9 cellular contexts compared by ENCODE assay signal in the genomic region with DNA sequence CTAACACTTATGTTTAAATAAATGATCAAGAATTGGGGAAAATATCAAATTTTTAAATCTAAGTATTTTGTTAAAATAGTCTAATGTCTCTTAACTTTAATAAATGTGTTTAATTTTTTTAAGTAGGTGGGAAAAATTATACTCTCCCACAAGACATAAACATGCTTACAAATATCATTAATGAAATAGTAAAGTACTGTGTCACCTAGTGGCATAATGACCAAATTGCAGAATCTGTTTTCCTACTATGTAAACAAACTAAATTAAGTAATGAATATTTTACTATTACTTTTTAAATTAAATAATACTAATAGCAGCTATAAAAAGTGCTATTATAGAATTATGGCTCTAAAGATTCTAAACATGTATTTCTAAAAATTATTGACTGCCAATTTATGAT. TPM values are rescaled to one million over a fixed set of nuclear protein-coding genes. Genes with fewer than 3 reads are reported as not detected.
A peak's percentile ranks its signal among the peaks of the same experiment; 100 is the strongest.
DNase-seq lines count a peak whose midpoint lies in the region; ATAC-seq and TF ChIP-seq lines count a peak whose summit lies in the region.
"Had no signal": no experiment of that assay in that cellular context is flagged by ENCODE, and none has a peak within 500 bp of the region (broad histone marks: within the 10 kb centered on the region; RNA-seq: fewer than 3 reads in every experiment).

No MANE protein-coding gene starts in this region.

- no peaks in the 10 kb centered on the region for H3K9me3 Mint-ChIP-seq in endothelial cell (ENCODE audit: unreplicated experiment)

- no peaks in the 10 kb centered on the region for H3K27me3 Mint-ChIP-seq in endothelial cell (ENCODE audit: unreplicated experiment)
- H3K27me3 Mint-ChIP-seq: CD4-positive, alpha-beta memory T cell had no signal

- no peak overlapping the region for H3K27ac Mint-ChIP-seq in endothelial cell (ENCODE audit: unreplicated experiment)

- peak; percentile 68 for TF ChIP-seq CTCF in endothelial cell (IDR thresholded peaks at IDR 0.05; ENCODE audit: unreplicated experiment)
- TF ChIP-seq CTCF in stomach (IDR thresholded peaks at IDR 0.05), result peak in 4 of 7 experiments; percentile 13 to 41 (median 34)

- H3K36me3 ChIP-seq in stomach, result peaks cover 0 to 39% (median 25%) of the 10 kb centered on the region in 4 donors

- H3K4me3 ChIP-seq in stomach, result no peak overlapping the region

- no peak overlapping the region for H3K27ac ChIP-seq in stomach

- peaks cover 6% of the 10 kb centered on the region for H3K4me1 Mint-ChIP-seq in endothelial cell (ENCODE audit: unreplicated experiment)

- no peak for TF ChIP-seq POLR2A in stomach (IDR thresholded peaks at IDR 0.05)

- no peak overlapping the region for H3K4me3 Mint-ChIP-seq in endothelial cell (ENCODE audit: unreplicated experiment)
- H3K4me3 Mint-ChIP-seq: CD4-positive, alpha-beta memory T cell had no signal

- H3K4me1 ChIP-seq in stomach, result peaks cover 0 to 23% (median 8%) of the 10 kb centered on the region in 4 donors

- H3K36me3 Mint-ChIP-seq in endothelial cell (ENCODE audit: low read depth, unreplicated experiment), result peaks cover 10% of the 10 kb centered on the region

- intact Hi-C loops in stomach (cut with DNase I; ENCODE audit: low total_unique reads), result no loop called here

- ATAC-seq in GM21576 (IDR thresholded peaks at IDR 0.05; ENCODE audit: unreplicated experiment), result no peak
- ATAC-seq in GM21717 (IDR thresholded peaks at IDR 0.05; ENCODE audit: unreplicated experiment), result no peak

- TF ChIP-seq EP300 in stomach (IDR thresholded peaks at IDR 0.05), result no peak

- H3K27me3 ChIP-seq in stomach, result no peaks in the 10 kb centered on the region

- H3K9me3 ChIP-seq in stomach, result no peaks in the 10 kb centered on the region

- DNase-seq in NCI-H82 (lab: John Stamatoyannopoulos, UW), result peak; percentile 16
- DNase-seq in NCI-H82 treated with DMSO at 0.1 percent for 48 hours (lab: John Stamatoyannopoulos, UW; ENCODE audit: unreplicated experiment), result no peak
- peak; percentile 30 for DNase-seq in NAMALWA (ENCODE audit: low spot score)
- DNase-seq in endothelial cell (ENCODE audit: low spot score), result no peak
- no peak for DNase-seq in stomach
- no peak for DNase-seq in activated T-cell treated with anti-CD3 and anti-CD28 coated beads, Interleukin-2, amount 50 U/mL, for 1 hour
- DNase-seq: CD4-positive, alpha-beta memory T cell had no signal

RNA-seq across cellular contexts. Expression of a gene that starts 52.0 kb away (rescaled TPM):
- 1.3 TPM for total RNA-seq in endothelial cell (ENCODE audit: unreplicated experiment)
- 1 to 10 TPM in 2 of 5 donors, under 1 TPM in 1, not detected in 2; 0.45 to 4.2 (median 4.0) TPM for total RNA-seq in stomach
- 1 to 10 TPM; 3.0 to 6.6 (median 5.7) TPM for polyA plus RNA-seq in stomach

Comparison
In these comparisons a context has a peak if more than half of its experiments do, and no peak if none do; other contexts are left out.
1. DNase-seq: peak in NCI-H82 (single experiment) and NAMALWA (single experiment); none in NCI-H82 treated with DMSO at 0.1 percent for 48 hours (single experiment), endothelial cell (single experiment), stomach (single experiment) and activated T-cell treated with anti-CD3 and anti-CD28 coated beads, Interleukin-2, amount 50 U/mL, for 1 hour (single experiment).